8 cellular contexts compared by ENCODE assay signal in genomic region chr5:78983171-78983570, GRCh38. TPM values are rescaled to one million over a fixed set of nuclear protein-coding genes. Genes with fewer than 3 reads are reported as not detected.
DNase-seq lines count a peak whose midpoint lies in the region; ATAC-seq, FAIRE-seq and TF ChIP-seq lines count a peak whose summit lies in the region.
"Not testable (repeated sequence)": the region's sequence is repeated elsewhere in the genome, so short reads cannot be mapped to it uniquely, and the experiment has no call there.

No MANE protein-coding gene starts in this region.

- H2AFZ ChIP-seq in GM23338: peak overlapping the region; percentile 61; the same call in 1 of the 2 replicates
- H2AFZ ChIP-seq in OCI-LY1 (ENCODE audit: low read length): peak overlapping the region; percentile 91; the same call in 1 of the 2 replicates
- peak overlapping the region; percentile 91 for H2AFZ ChIP-seq in K562 (ENCODE audit: low read depth, low read length)

- not testable (repeated sequence) for FAIRE-seq in K562 (lab: Jason Lieb, UNC)

- not testable (repeated sequence) for H3K9me2 ChIP-seq in GM23338 (ENCODE audit: insufficient read depth); OCI-LY1 (ENCODE audit: low read depth, low read length)

- intact Hi-C loops in activated CD4-positive, alpha-beta memory T cell treated with anti-CD3 and anti-CD28 coated beads for 36 hours (cut with micrococcal nuclease): loop anchor here (5.0 to 10.0 kb wide), 4 partner anchors 618 to 1672 kb away; partner anchors contain the start of genes DHFR, MSH3, SCAMP1 and TBCA
- intact Hi-C loops in K562 (cut with micrococcal nuclease): not testable (repeated sequence)

- H3K36me3 Mint-ChIP-seq in GM23338 (ENCODE audit: low read depth); activated CD4-positive, alpha-beta memory T cell treated with anti-CD3 and anti-CD28 coated beads for 36 hours; natural killer cell treated with Interleukin-12 subunit alpha and Interleukin-12 subunit beta and Interleukin-15 and Interleukin-18, amount 100 ng/mL, for 72 hours; stimulated activated memory B cell treated with anti-CD40 and anti-IgM and Interleukin-4, amounts not matched to agents 10 μg/mL and 1 μg/mL and 100 μg/mL, for 72 hours: not testable (repeated sequence)

- not testable (repeated sequence) for TF ChIP-seq EP300 in K562 (IDR thresholded peaks at IDR 0.05; ENCODE audit: low read length); gastroesophageal sphincter (IDR thresholded peaks at IDR 0.05)

- H3K9me3 ChIP-seq in BLaER1; OCI-LY1 (ENCODE audit: low read length); K562 (replicated peaks; ENCODE audit: control insufficient read depth, insufficient read depth, low read depth, low read length); gastroesophageal sphincter: not testable (repeated sequence)

- H3K27me3 ChIP-seq in BLaER1; GM23338 (ENCODE audit: insufficient read depth); OCI-LY1 (ENCODE audit: insufficient read depth, low read length); K562 (ENCODE audit: control insufficient read depth in 2 of 2, insufficient read depth in 2 of 2, low read length in 2 of 2); gastroesophageal sphincter: not testable (repeated sequence)

- H3K27ac Mint-ChIP-seq in GM23338; activated CD4-positive, alpha-beta memory T cell treated with anti-CD3 and anti-CD28 coated beads for 36 hours: not testable (repeated sequence)
- peak overlapping the region; percentile 74 to 88 for H3K27ac Mint-ChIP-seq in natural killer cell treated with Interleukin-12 subunit alpha and Interleukin-12 subunit beta and Interleukin-15 and Interleukin-18, amount 100 ng/mL, for 72 hours
- peak overlapping the region; percentile 98 for H3K27ac Mint-ChIP-seq in stimulated activated memory B cell treated with anti-CD40 and anti-IgM and Interleukin-4, amounts not matched to agents 10 μg/mL and 1 μg/mL and 100 μg/mL, for 72 hours

- peak overlapping the region; percentile 80 for H3K4me3 Mint-ChIP-seq in GM23338
- H3K4me3 Mint-ChIP-seq in activated CD4-positive, alpha-beta memory T cell treated with anti-CD3 and anti-CD28 coated beads for 36 hours: peak overlapping the region; percentile 84
- H3K4me3 Mint-ChIP-seq in natural killer cell treated with Interleukin-12 subunit alpha and Interleukin-12 subunit beta and Interleukin-15 and Interleukin-18, amount 100 ng/mL, for 72 hours: peak overlapping the region; percentile 87
- peak overlapping the region; percentile 93 for H3K4me3 Mint-ChIP-seq in stimulated activated memory B cell treated with anti-CD40 and anti-IgM and Interleukin-4, amounts not matched to agents 10 μg/mL and 1 μg/mL and 100 μg/mL, for 72 hours

- not testable (repeated sequence) for H3F3A ChIP-seq in GM23338 (replicated peaks; ENCODE audit: low read depth); OCI-LY1 (ENCODE audit: insufficient read depth, low read length)

- in situ Hi-C loops in K562 (cut with MboI): not testable (repeated sequence)

- ATAC-seq in GM23338; K562; gastroesophageal sphincter; natural killer cell treated with Interleukin-12 subunit alpha and Interleukin-12 subunit beta and Interleukin-15 and Interleukin-18, amount 100 ng/mL, for 72 hours; stimulated activated memory B cell treated with anti-CD40 and anti-IgM and Interleukin-4, amounts not matched to agents 10 μg/mL and 1 μg/mL and 100 μg/mL, for 72 hours: not testable (repeated sequence)

- H3K27me3 Mint-ChIP-seq in GM23338 (ENCODE audit: insufficient read depth, low read depth, poor library complexity); activated CD4-positive, alpha-beta memory T cell treated with anti-CD3 and anti-CD28 coated beads for 36 hours; natural killer cell treated with Interleukin-12 subunit alpha and Interleukin-12 subunit beta and Interleukin-15 and Interleukin-18, amount 100 ng/mL, for 72 hours; stimulated activated memory B cell treated with anti-CD40 and anti-IgM and Interleukin-4, amounts not matched to agents 10 μg/mL and 1 μg/mL and 100 μg/mL, for 72 hours: not testable (repeated sequence)

- peak overlapping the region; percentile 86; the same call in 1 of the 2 replicates for H3K4me3 ChIP-seq in BLaER1
- H3K4me3 ChIP-seq in GM23338: peak overlapping the region; percentile 69
- peak overlapping the region; percentile 68 for H3K4me3 ChIP-seq in OCI-LY1 (ENCODE audit: low read depth, low read length, poor library complexity, severe bottlenecking)
- H3K4me3 ChIP-seq in K562: not testable (repeated sequence)
- peak overlapping the region in 1 of 2 donors; percentile 97 for H3K4me3 ChIP-seq in gastroesophageal sphincter

- POLR2A ChIA-PET in activated CD4-positive, alpha-beta memory T cell treated with anti-CD3 and anti-CD28 coated beads for 36 hours (lab: Charles Lee): not testable (repeated sequence)
- POLR2A ChIA-PET in K562 (lab: Yijun Ruan, JAX): interaction anchor here (0.6 to 2.1 kb wide), 2 partner anchors 9 to 180 kb away, joined by 3 to 12 read pairs; no protein-coding TSS in a partner anchor

- not testable (repeated sequence) for BruUV-seq in K562 (replicated peaks; lab: Mats Ljungman, UMichigan)

- 73% methylated on average over 9 of the region's 10 CpGs for WGBS in K562 (ENCODE audit: insufficient coverage, low coverage, missing lambda C conversion rate)
- 93% methylated on average over 10 of the region's 10 CpGs; no CpG with 5 or more reads in 1 of the 2 donors for WGBS in gastroesophageal sphincter (ENCODE audit: low coverage in 1 of 2), 2 donors

- not testable (repeated sequence) for H3K9me3 Mint-ChIP-seq in GM23338; activated CD4-positive, alpha-beta memory T cell treated with anti-CD3 and anti-CD28 coated beads for 36 hours; natural killer cell treated with Interleukin-12 subunit alpha and Interleukin-12 subunit beta and Interleukin-15 and Interleukin-18, amount 100 ng/mL, for 72 hours; stimulated activated memory B cell treated with anti-CD40 and anti-IgM and Interleukin-4, amounts not matched to agents 10 μg/mL and 1 μg/mL and 100 μg/mL, for 72 hours

- not testable (repeated sequence) for TF ChIP-seq CTCF in GM23338 (conservative IDR thresholded peaks at IDR 0.05; ENCODE audit: low read depth in 2 of 2); OCI-LY1 (IDR thresholded peaks at IDR 0.05; ENCODE audit: low read length); K562 (IDR thresholded peaks at IDR 0.05 in 2 of 3, conservative IDR thresholded peaks at IDR 0.05 in 1 of 3; ENCODE audit: insufficient read depth in 2 of 3, low read depth in 1 of 3, low read length in 3 of 3); gastroesophageal sphincter (IDR thresholded peaks at IDR 0.05)

- peak overlapping the region; percentile 88 for H3K4me2 ChIP-seq in BLaER1
- H3K4me2 ChIP-seq in GM23338: peak overlapping the region; percentile 86
- peak overlapping the region; percentile 90 for H3K4me2 ChIP-seq in OCI-LY1 (ENCODE audit: low read length)
- not testable (repeated sequence) for H3K4me2 ChIP-seq in K562 (ENCODE audit: insufficient read depth, low read length)

- peaks cover 12% of the 10 kb centered on the region for H3K79me2 ChIP-seq in GM23338 (replicated peaks; ENCODE audit: insufficient read depth)
- not testable (repeated sequence) for H3K79me2 ChIP-seq in OCI-LY1 (ENCODE audit: insufficient read depth, low read length); K562 (ENCODE audit: control insufficient read depth, insufficient read depth, low read length)

- H3K4me1 ChIP-seq in BLaER1 (peaks cover 23% of the 10 kb centered on the region), GM23338 (ENCODE audit: insufficient read depth) (peaks cover 23% of the 10 kb centered on the region), OCI-LY1 (ENCODE audit: insufficient read depth, low read length, severe bottlenecking) (peaks cover 34% of the 10 kb centered on the region), K562 (replicated peaks in 1 of 2; ENCODE audit: control insufficient read depth in 2 of 2, insufficient read depth in 2 of 2, low read length in 2 of 2) (peaks cover 16% of the 10 kb centered on the region in 2 experiments), gastroesophageal sphincter (peaks cover 3 to 60% (median 8%) of the 10 kb centered on the region in 3 donors)

- not testable (repeated sequence) for DNase-seq in GM23338 (ENCODE audit: low spot score); activated CD4-positive, alpha-beta memory T cell treated with anti-CD3 and anti-CD28 coated beads for 36 hours; K562 (ENCODE audit: extremely low read depth in 1 of 4, low spot score in 3 of 4); natural killer cell treated with Interleukin-12 subunit alpha and Interleukin-12 subunit beta and Interleukin-15 and Interleukin-18, amount 100 ng/mL, for 72 hours (ENCODE audit: low spot score)

- CTCF ChIA-PET in activated CD4-positive, alpha-beta memory T cell treated with anti-CD3 and anti-CD28 coated beads for 36 hours (lab: Charles Lee): interaction anchor here (0.8 to 3.1 kb wide), 4 partner anchors 38 to 688 kb away, joined by 3 to 15 read pairs (median 8); partner anchors contain the start of gene AP3B1
- CTCF ChIA-PET in K562 (lab: Yijun Ruan, JAX; ENCODE audit: low intra/inter-chr PET ratio): not testable (repeated sequence)

- not testable (repeated sequence) for H3K27ac ChIP-seq in BLaER1; GM23338 (ENCODE audit: low read depth); K562 (ENCODE audit: extremely low read depth, low read depth, low read length)
- H3K27ac ChIP-seq in OCI-LY1 (ENCODE audit: low read depth, low read length, poor library complexity, severe bottlenecking) (peak overlapping the region; percentile 69), gastroesophageal sphincter (peak overlapping the region; percentile 84 to 100 (median 98))

- not testable (repeated sequence) for H3K9me1 ChIP-seq in K562 (ENCODE audit: control insufficient read depth, insufficient read depth, low read length)

- H3K4me1 Mint-ChIP-seq in GM23338: peaks cover 21% of the 10 kb centered on the region
- peaks cover 42% of the 10 kb centered on the region for H3K4me1 Mint-ChIP-seq in activated CD4-positive, alpha-beta memory T cell treated with anti-CD3 and anti-CD28 coated beads for 36 hours (ENCODE audit: low read depth)
- peaks cover 36 to 52% of the 10 kb centered on the region in 2 donors for H3K4me1 Mint-ChIP-seq in natural killer cell treated with Interleukin-12 subunit alpha and Interleukin-12 subunit beta and Interleukin-15 and Interleukin-18, amount 100 ng/mL, for 72 hours (ENCODE audit: low read depth in 2 of 2)
- peaks cover 54% of the 10 kb centered on the region for H3K4me1 Mint-ChIP-seq in stimulated activated memory B cell treated with anti-CD40 and anti-IgM and Interleukin-4, amounts not matched to agents 10 μg/mL and 1 μg/mL and 100 μg/mL, for 72 hours

- H3K9ac ChIP-seq in BLaER1: not testable (repeated sequence)
- H3K9ac ChIP-seq in OCI-LY1 (ENCODE audit: low read length) (peak overlapping the region; percentile 75), K562 (ENCODE audit: insufficient read depth in 1 of 2, low read depth in 2 of 2, low read length in 2 of 2) (0 out of 4 replicates have a peak overlapping the region, but pooled peaks of 1 of the 2 experiments have one; percentile 68)

- TF ChIP-seq RAD21 in K562 (CRISPR knock-in tag; conservative IDR thresholded peaks at IDR 0.05 in 1 of 2, IDR thresholded peaks at IDR 0.05 in 1 of 2): not testable (repeated sequence)

- H4K20me1 ChIP-seq in BLaER1; GM23338 (replicated peaks; ENCODE audit: insufficient read depth); OCI-LY1 (ENCODE audit: insufficient read depth, low read length); K562 (replicated peaks; ENCODE audit: control insufficient read depth, insufficient read depth, low read length): not testable (repeated sequence)

- H3K36me3 ChIP-seq in BLaER1; GM23338 (ENCODE audit: insufficient read depth); OCI-LY1 (ENCODE audit: insufficient read depth, low read length); K562 (ENCODE audit: control insufficient read depth, insufficient read depth, low read length); gastroesophageal sphincter: not testable (repeated sequence)

- not testable (repeated sequence) for TF ChIP-seq POLR2A in K562 (conservative IDR thresholded peaks at IDR 0.05); gastroesophageal sphincter (IDR thresholded peaks at IDR 0.05)

RNA-seq across cellular contexts. Expression of gene ARSB, which starts 1.9 kb away (rescaled TPM):
- total RNA-seq in GM23338 (2014; rRNA removed; shearing (Covaris generic)): 24.6 and 27.2 TPM in 2 replicates
- polyA plus RNA-seq in GM23338 (2016; fragmentation: Nextera tagmentation; extraction: Ambion mirVana): 7.4 and 7.8 TPM in 2 replicates
- total RNA-seq in activated CD4-positive, alpha-beta memory T cell treated with anti-CD3 and anti-CD28 coated beads for 36 hours: 1 to 10 TPM; 9.3 to 9.9 TPM
- total RNA-seq in K562 (2011; cell fraction: chromatin; rRNA removed; ENCODE audit: low replicate concordance): 3.2 and 3.3 TPM in 2 replicates
- 3.7 TPM in 2 replicates for total RNA-seq in K562 (2011; cell fraction: nucleolus; rRNA removed)
- 4.0 and 6.5 TPM in 2 replicates for total RNA-seq in K562 (2011; cell fraction: nucleoplasm; rRNA removed)
- 1.7 and 2.9 TPM in 2 replicates for total RNA-seq in K562 (2014; rRNA removed)
- total RNA-seq in K562 (2014; rRNA removed; fragmentation: Illumina TruSeq; extraction: Trizol): 3.2 TPM in 2 replicates
- total RNA-seq in K562 (2015; rRNA removed; fragmentation: Illumina TruSeq; extraction: Trizol): 4.5 and 4.6 TPM in 2 replicates
- 3.2 and 3.3 TPM in 2 replicates for total RNA-seq in K562 (2021)
- polyA plus RNA-seq in K562 (2011; rRNA removed): 1.7 and 3.1 TPM in 2 replicates
- polyA plus RNA-seq in K562 (2011; cell fraction: cytosol; rRNA removed): 1.4 and 2.9 TPM in 2 replicates
- polyA plus RNA-seq in K562 (2011; cell fraction: nucleus; rRNA removed): 0.58 and 0.88 TPM in 2 replicates
- polyA plus RNA-seq in K562 (2012): 2.0 and 2.4 TPM in 2 replicates
- polyA plus RNA-seq in K562 (2014; fragmentation: Illumina TruSeq; extraction: Trizol): 1.7 and 2.4 TPM in 2 replicates
- under 1 TPM; 0.52 to 0.68 TPM for polyA plus RNA-seq in K562 (2014; fragmentation: Nextera tagmentation; extraction: Ambion mirVana)
- polyA plus RNA-seq in K562 (2014; rRNA removed): 1.4 and 2.8 TPM in 2 replicates
- 2.8 and 4.6 TPM in 2 replicates for polyA minus RNA-seq in K562 (2011; rRNA and poly(A)+ RNA removed)
- 2.2 and 4.1 TPM in 2 replicates for polyA minus RNA-seq in K562 (2011; cell fraction: cytosol; rRNA and poly(A)+ RNA removed)
- polyA minus RNA-seq in K562 (2011; cell fraction: nucleus; rRNA and poly(A)+ RNA removed): 1.2 and 1.3 TPM in 2 replicates
- 100 to 1,000 TPM in 1 of 4 donors, 10 to 100 TPM in 3; 23.0 to 109 (median 52.6) TPM for total RNA-seq in gastroesophageal sphincter
- 10 to 100 TPM; 15.4 to 22.3 TPM for total RNA-seq in natural killer cell treated with Interleukin-12 subunit alpha and Interleukin-12 subunit beta and Interleukin-15 and Interleukin-18, amount 100 ng/mL, for 72 hours
